Comparison of ENCODE assay signal across 1 cellular context in the genomic region with DNA sequence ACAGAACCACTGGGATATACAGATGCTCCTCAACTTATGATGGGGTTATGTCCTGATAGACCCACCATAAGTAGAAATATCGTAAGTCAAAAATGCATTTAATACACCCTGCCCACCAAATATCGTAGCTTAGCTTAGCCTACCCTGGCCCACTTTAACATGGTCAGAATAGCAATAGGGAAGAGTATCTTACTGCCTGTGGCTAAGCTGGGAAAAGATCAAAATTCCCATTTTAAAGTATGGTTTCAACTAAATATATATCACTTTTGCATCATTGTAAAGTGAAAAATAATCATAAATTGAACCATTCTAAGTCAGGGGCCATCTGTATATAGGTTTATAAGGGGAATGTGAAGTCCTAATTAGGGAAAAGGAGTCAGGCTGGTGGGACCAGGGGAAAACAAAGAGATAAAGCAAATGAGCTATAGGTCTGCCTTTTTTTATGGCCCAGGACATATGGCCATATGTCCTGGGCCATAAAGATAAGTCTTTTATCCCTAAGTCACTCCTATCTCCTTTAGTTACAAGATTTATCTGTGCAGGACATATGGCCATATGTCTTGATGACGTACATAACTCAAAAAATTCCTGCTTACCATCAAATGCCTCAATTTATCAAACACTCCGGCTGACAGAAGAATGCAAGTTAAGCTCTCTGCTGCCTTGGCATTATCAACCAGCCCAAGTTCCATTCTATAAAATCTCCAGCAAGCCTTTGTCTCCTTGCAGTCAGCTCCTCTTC.
TF ChIP-seq lines count a peak whose summit lies in the region.

No MANE protein-coding gene starts in this region.

TF ChIP-seq in K562, 482 proteins besides CTCF, POLR2A, EP300 and RAD21 (continued from another document and continues in another):
- TF ChIP-seq, protein P1, sequence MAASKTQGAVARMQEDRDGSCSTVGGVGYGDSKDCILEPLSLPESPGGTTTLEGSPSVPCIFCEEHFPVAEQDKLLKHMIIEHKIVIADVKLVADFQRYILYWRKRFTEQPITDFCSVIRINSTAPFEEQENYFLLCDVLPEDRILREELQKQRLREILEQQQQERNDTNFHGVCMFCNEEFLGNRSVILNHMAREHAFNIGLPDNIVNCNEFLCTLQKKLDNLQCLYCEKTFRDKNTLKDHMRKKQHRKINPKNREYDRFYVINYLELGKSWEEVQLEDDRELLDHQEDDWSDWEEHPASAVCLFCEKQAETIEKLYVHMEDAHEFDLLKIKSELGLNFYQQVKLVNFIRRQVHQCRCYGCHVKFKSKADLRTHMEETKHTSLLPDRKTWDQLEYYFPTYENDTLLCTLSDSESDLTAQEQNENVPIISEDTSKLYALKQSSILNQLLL (CRISPR knock-in tag; IDR thresholded peaks at IDR 0.05; ENCODE audit: borderline replicate concordance): no peak
- no peak for TF ChIP-seq ETV5 (CRISPR knock-in tag; IDR thresholded peaks at IDR 0.05; ENCODE audit: low read depth)
- no peak for TF ChIP-seq MED1 (CRISPR knock-in tag; IDR thresholded peaks at IDR 0.05; ENCODE audit: borderline replicate concordance)
- peak; percentile 95 for TF ChIP-seq SMAD1 (IDR thresholded peaks at IDR 0.05; ENCODE audit: low read depth, low read length, partially characterized antibody)
- TF ChIP-seq CHD1 (IDR thresholded peaks at IDR 0.05; ENCODE audit: low read length): peak; percentile 57
- TF ChIP-seq, protein P2, sequence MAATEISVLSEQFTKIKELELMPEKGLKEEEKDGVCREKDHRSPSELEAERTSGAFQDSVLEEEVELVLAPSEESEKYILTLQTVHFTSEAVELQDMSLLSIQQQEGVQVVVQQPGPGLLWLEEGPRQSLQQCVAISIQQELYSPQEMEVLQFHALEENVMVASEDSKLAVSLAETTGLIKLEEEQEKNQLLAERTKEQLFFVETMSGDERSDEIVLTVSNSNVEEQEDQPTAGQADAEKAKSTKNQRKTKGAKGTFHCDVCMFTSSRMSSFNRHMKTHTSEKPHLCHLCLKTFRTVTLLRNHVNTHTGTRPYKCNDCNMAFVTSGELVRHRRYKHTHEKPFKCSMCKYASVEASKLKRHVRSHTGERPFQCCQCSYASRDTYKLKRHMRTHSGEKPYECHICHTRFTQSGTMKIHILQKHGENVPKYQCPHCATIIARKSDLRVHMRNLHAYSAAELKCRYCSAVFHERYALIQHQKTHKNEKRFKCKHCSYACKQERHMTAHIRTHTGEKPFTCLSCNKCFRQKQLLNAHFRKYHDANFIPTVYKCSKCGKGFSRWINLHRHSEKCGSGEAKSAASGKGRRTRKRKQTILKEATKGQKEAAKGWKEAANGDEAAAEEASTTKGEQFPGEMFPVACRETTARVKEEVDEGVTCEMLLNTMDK (IDR thresholded peaks at IDR 0.05; ENCODE audit: borderline replicate concordance, insufficient read depth, low read depth, low read length, poor library complexity, severe bottlenecking): no peak
- TF ChIP-seq, protein P3, sequence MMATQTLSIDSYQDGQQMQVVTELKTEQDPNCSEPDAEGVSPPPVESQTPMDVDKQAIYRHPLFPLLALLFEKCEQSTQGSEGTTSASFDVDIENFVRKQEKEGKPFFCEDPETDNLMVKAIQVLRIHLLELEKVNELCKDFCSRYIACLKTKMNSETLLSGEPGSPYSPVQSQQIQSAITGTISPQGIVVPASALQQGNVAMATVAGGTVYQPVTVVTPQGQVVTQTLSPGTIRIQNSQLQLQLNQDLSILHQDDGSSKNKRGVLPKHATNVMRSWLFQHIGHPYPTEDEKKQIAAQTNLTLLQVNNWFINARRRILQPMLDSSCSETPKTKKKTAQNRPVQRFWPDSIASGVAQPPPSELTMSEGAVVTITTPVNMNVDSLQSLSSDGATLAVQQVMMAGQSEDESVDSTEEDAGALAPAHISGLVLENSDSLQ (IDR thresholded peaks at IDR 0.05): peak; percentile 97
- TF ChIP-seq KAT8 (IDR thresholded peaks at IDR 0.05; ENCODE audit: low read depth): no peak
- no peak for TF ChIP-seq SRSF9 (IDR thresholded peaks at IDR 0.05; ENCODE audit: borderline replicate concordance, low read depth, low read length)
- peak; percentile 75; the same call in 1 of the 2 replicates for TF ChIP-seq ZNF274 (IDR thresholded peaks at IDR 0.05; ENCODE audit: borderline replicate concordance, low read depth, low read length)
- no peak for TF ChIP-seq POLR2G (IDR thresholded peaks at IDR 0.05; ENCODE audit: low read depth, low read length)
- TF ChIP-seq FOXK1 (CRISPR knock-in tag; IDR thresholded peaks at IDR 0.05; ENCODE audit: borderline replicate concordance): no peak
- TF ChIP-seq, protein P4, sequence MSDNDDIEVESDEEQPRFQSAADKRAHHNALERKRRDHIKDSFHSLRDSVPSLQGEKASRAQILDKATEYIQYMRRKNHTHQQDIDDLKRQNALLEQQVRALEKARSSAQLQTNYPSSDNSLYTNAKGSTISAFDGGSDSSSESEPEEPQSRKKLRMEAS (CRISPR knock-in tag; IDR thresholded peaks at IDR 0.05): no peak
- peak; percentile 98 for TF ChIP-seq GATAD2B (IDR thresholded peaks at IDR 0.05; ENCODE audit: borderline replicate concordance)
- TF ChIP-seq, protein P5, sequence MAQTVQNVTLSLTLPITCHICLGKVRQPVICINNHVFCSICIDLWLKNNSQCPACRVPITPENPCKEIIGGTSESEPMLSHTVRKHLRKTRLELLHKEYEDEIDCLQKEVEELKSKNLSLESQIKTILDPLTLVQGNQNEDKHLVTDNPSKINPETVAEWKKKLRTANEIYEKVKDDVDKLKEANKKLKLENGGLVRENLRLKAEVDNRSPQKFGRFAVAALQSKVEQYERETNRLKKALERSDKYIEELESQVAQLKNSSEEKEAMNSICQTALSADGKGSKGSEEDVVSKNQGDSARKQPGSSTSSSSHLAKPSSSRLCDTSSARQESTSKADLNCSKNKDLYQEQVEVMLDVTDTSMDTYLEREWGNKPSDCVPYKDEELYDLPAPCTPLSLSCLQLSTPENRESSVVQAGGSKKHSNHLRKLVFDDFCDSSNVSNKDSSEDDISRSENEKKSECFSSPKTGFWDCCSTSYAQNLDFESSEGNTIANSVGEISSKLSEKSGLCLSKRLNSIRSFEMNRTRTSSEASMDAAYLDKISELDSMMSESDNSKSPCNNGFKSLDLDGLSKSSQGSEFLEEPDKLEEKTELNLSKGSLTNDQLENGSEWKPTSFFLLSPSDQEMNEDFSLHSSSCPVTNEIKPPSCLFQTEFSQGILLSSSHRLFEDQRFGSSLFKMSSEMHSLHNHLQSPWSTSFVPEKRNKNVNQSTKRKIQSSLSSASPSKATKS (CRISPR knock-in tag; IDR thresholded peaks at IDR 0.05): no peak
- 0 out of 4 replicates have a peak, but pooled peaks of 1 of the 2 experiments have one; percentile 23 for TF ChIP-seq ETV6 (IDR thresholded peaks at IDR 0.05; ENCODE audit: borderline replicate concordance in 1 of 2, low read depth in 2 of 2, low read length in 1 of 2)
- TF ChIP-seq ETV6 (CRISPR knock-in tag; IDR thresholded peaks at IDR 0.05; ENCODE audit: borderline replicate concordance): no peak
- peak; percentile 88 for TF ChIP-seq TEAD2 (tag; IDR thresholded peaks at IDR 0.05)
- TF ChIP-seq ZZZ3 (IDR thresholded peaks at IDR 0.05): no peak
- peak; percentile 90 for TF ChIP-seq ZKSCAN8 (CRISPR knock-in tag; IDR thresholded peaks at IDR 0.05)
- TF ChIP-seq SRSF3 (IDR thresholded peaks at IDR 0.05; ENCODE audit: insufficient read depth, low read length): no peak
- peak; percentile 85; the same call in 1 of the 2 replicates for TF ChIP-seq ZC3H8 (IDR thresholded peaks at IDR 0.05)
- peak; percentile 99 for TF ChIP-seq LEF1 (IDR thresholded peaks at IDR 0.05)
- TF ChIP-seq TCFL5 (CRISPR knock-in tag; conservative IDR thresholded peaks at IDR 0.05): peak; percentile 68
- peak; percentile 81 for TF ChIP-seq C11orf30 (IDR thresholded peaks at IDR 0.05; ENCODE audit: low read depth)
- TF ChIP-seq, protein P6, sequence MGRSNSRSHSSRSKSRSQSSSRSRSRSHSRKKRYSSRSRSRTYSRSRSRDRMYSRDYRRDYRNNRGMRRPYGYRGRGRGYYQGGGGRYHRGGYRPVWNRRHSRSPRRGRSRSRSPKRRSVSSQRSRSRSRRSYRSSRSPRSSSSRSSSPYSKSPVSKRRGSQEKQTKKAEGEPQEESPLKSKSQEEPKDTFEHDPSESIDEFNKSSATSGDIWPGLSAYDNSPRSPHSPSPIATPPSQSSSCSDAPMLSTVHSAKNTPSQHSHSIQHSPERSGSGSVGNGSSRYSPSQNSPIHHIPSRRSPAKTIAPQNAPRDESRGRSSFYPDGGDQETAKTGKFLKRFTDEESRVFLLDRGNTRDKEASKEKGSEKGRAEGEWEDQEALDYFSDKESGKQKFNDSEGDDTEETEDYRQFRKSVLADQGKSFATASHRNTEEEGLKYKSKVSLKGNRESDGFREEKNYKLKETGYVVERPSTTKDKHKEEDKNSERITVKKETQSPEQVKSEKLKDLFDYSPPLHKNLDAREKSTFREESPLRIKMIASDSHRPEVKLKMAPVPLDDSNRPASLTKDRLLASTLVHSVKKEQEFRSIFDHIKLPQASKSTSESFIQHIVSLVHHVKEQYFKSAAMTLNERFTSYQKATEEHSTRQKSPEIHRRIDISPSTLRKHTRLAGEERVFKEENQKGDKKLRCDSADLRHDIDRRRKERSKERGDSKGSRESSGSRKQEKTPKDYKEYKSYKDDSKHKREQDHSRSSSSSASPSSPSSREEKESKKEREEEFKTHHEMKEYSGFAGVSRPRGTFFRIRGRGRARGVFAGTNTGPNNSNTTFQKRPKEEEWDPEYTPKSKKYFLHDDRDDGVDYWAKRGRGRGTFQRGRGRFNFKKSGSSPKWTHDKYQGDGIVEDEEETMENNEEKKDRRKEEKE (IDR thresholded peaks at IDR 0.05; ENCODE audit: borderline replicate concordance in 1 of 2, control insufficient read depth in 1 of 2, low read depth in 2 of 2, low read length in 1 of 2): 0 out of 4 replicates have a peak, but pooled peaks of 1 of the 2 experiments have one; percentile 75
- TF ChIP-seq ZNF143 (CRISPR knock-in tag; IDR thresholded peaks at IDR 0.05): no peak
- peak; percentile 99 for TF ChIP-seq NBN (IDR thresholded peaks at IDR 0.05; ENCODE audit: low read depth)
- TF ChIP-seq, protein P7, sequence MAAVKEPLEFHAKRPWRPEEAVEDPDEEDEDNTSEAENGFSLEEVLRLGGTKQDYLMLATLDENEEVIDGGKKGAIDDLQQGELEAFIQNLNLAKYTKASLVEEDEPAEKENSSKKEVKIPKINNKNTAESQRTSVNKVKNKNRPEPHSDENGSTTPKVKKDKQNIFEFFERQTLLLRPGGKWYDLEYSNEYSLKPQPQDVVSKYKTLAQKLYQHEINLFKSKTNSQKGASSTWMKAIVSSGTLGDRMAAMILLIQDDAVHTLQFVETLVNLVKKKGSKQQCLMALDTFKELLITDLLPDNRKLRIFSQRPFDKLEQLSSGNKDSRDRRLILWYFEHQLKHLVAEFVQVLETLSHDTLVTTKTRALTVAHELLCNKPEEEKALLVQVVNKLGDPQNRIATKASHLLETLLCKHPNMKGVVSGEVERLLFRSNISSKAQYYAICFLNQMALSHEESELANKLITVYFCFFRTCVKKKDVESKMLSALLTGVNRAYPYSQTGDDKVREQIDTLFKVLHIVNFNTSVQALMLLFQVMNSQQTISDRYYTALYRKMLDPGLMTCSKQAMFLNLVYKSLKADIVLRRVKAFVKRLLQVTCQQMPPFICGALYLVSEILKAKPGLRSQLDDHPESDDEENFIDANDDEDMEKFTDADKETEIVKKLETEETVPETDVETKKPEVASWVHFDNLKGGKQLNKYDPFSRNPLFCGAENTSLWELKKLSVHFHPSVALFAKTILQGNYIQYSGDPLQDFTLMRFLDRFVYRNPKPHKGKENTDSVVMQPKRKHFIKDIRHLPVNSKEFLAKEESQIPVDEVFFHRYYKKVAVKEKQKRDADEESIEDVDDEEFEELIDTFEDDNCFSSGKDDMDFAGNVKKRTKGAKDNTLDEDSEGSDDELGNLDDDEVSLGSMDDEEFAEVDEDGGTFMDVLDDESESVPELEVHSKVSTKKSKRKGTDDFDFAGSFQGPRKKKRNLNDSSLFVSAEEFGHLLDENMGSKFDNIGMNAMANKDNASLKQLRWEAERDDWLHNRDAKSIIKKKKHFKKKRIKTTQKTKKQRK (IDR thresholded peaks at IDR 0.05; ENCODE audit: borderline replicate concordance, low read depth, low read length): no peak
- no peak for TF ChIP-seq HNRNPLL (IDR thresholded peaks at IDR 0.05; ENCODE audit: low read depth, low read length, poor library complexity, severe bottlenecking)
- no peak for TF ChIP-seq SUPT5H (IDR thresholded peaks at IDR 0.05)
- TF ChIP-seq, protein P8, sequence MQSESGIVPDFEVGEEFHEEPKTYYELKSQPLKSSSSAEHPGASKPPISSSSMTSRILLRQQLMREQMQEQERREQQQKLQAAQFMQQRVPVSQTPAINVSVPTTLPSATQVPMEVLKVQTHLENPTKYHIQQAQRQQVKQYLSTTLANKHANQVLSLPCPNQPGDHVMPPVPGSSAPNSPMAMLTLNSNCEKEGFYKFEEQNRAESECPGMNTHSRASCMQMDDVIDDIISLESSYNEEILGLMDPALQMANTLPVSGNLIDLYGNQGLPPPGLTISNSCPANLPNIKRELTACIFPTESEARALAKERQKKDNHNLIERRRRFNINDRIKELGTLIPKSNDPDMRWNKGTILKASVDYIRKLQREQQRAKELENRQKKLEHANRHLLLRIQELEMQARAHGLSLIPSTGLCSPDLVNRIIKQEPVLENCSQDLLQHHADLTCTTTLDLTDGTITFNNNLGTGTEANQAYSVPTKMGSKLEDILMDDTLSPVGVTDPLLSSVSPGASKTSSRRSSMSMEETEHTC (IDR thresholded peaks at IDR 0.05): no peak; the same call in 1 of the 2 replicates
- no peak for TF ChIP-seq TCF7 (IDR thresholded peaks at IDR 0.05; ENCODE audit: borderline replicate concordance)
- TF ChIP-seq DMBX1 (CRISPR knock-in tag; IDR thresholded peaks at IDR 0.05; ENCODE audit: borderline replicate concordance): peak; percentile 98
- TF ChIP-seq KLF16 (IDR thresholded peaks at IDR 0.05): peak; percentile 98
- TF ChIP-seq CBFA2T3 (IDR thresholded peaks at IDR 0.05): peak; percentile 100
- peak; percentile 99 for TF ChIP-seq PHB2 (IDR thresholded peaks at IDR 0.05; ENCODE audit: low read depth)
- peak; percentile 99 for TF ChIP-seq TEAD4 (IDR thresholded peaks at IDR 0.05; ENCODE audit: low read length)
- TF ChIP-seq TEAD4 (CRISPR knock-in tag; IDR thresholded peaks at IDR 0.05; ENCODE audit: borderline replicate concordance): no peak
- peak; percentile 100 for TF ChIP-seq MEIS2 (IDR thresholded peaks at IDR 0.05; ENCODE audit: partially characterized antibody)
- peak; percentile 65 for TF ChIP-seq ZNF239 (CRISPR knock-in tag; IDR thresholded peaks at IDR 0.05)
- peak; percentile 79 for TF ChIP-seq TRIM28 (IDR thresholded peaks at IDR 0.05)
- TF ChIP-seq GTF2F1 (IDR thresholded peaks at IDR 0.05; ENCODE audit: low read depth, low read length): no peak
- TF ChIP-seq ZNF507 (tag; conservative IDR thresholded peaks at IDR 0.05): no peak
- no peak for TF ChIP-seq U2AF1 (optimal IDR thresholded peaks at IDR 0.05; ENCODE audit: low read depth, low read length)
- TF ChIP-seq ZNF586 (CRISPR knock-in tag; conservative IDR thresholded peaks at IDR 0.05): no peak
- peak; percentile 87 for TF ChIP-seq MAFG (tag; conservative IDR thresholded peaks at IDR 0.05)
- TF ChIP-seq, protein P9, sequence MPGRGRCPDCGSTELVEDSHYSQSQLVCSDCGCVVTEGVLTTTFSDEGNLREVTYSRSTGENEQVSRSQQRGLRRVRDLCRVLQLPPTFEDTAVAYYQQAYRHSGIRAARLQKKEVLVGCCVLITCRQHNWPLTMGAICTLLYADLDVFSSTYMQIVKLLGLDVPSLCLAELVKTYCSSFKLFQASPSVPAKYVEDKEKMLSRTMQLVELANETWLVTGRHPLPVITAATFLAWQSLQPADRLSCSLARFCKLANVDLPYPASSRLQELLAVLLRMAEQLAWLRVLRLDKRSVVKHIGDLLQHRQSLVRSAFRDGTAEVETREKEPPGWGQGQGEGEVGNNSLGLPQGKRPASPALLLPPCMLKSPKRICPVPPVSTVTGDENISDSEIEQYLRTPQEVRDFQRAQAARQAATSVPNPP (IDR thresholded peaks at IDR 0.05; ENCODE audit: borderline replicate concordance, insufficient read depth, insufficient read length): no peak
